Comparison of ENCODE assay signal across 22 cellular contexts in genomic region chr2:172361360-172361759, GRCh38.
"Had no signal": no experiment of that assay in that cellular context is flagged by ENCODE, and none has a peak within 500 bp of the region (broad histone marks: within the 10 kb centered on the region; RNA-seq: fewer than 3 reads in every experiment).

No MANE protein-coding gene starts in this region.

- H3K4me1 ChIP-seq: parathyroid adenoma had no signal

- H3K36me3 ChIP-seq: brain microvascular endothelial cell, esophagus squamous epithelium, gastrocnemius medialis, heart left ventricle, tibial nerve had no signal

- FAIRE-seq: endothelial cell of umbilical vein had no signal

- H3K27ac ChIP-seq: brain microvascular endothelial cell, esophagus squamous epithelium, parathyroid adenoma had no signal

- H3K9me3 ChIP-seq: esophagus squamous epithelium, gastrocnemius medialis, heart left ventricle, tibial nerve had no signal

- H3K27me3 ChIP-seq: brain microvascular endothelial cell, esophagus squamous epithelium, gastrocnemius medialis, heart left ventricle, tibial nerve had no signal

- DNase-seq: activated CD4-positive, alpha-beta T cell treated with anti-CD3 and anti-CD28 coated beads, Interleukin-2, amount 10 ng/mL, durations not matched to agents 24 days and 14 days; activated CD4-positive, CD25-positive, alpha-beta regulatory T cell; activated CD8-positive, alpha-beta memory T cell treated with anti-CD3 and anti-CD28 coated beads for 24 hours; activated naive CD8-positive, alpha-beta T cell treated with anti-CD3 and anti-CD28 coated beads for 36 hours; amygdala; brain microvascular endothelial cell; cortex of kidney; effector CD4-positive, alpha-beta T cell; esophagus squamous epithelium; gastrocnemius medialis; heart left ventricle; left cardiac atrium; midbrain; naive B cell; retina; stimulated activated CD4-positive, alpha-beta T cell treated with anti-CD3 and anti-CD28 coated beads, Interleukin-4, amount 100 ng/mL, for 4 hours; stimulated activated CD8-positive, alpha-beta memory T cell treated with anti-CD3 and anti-CD28 coated beads, Interleukin-4, amount 100 ng/mL, for 48 hours; stimulated activated naive CD4-positive, alpha-beta T cell treated with Interleukin-2 at 50 U/mL for 16 hours; substantia nigra had no signal

- H3K4me3 ChIP-seq: esophagus squamous epithelium, gastrocnemius medialis, heart left ventricle, tibial nerve had no signal
